In genomic region chr20:2652724-2653510, GRCh38 we compare ENCODE assay signal across 1 cellular context.
TF ChIP-seq lines count a peak whose summit lies in the region.

No MANE protein-coding gene starts in this region.

TF ChIP-seq in HepG2, 621 proteins besides CTCF, POLR2A, EP300 and RAD21 (continued from another document and continues in another):
- TF ChIP-seq PRDM10 (CRISPR knock-in tag; IDR thresholded peaks at IDR 0.05; ENCODE audit: low read depth): no peak; the same call in 1 of the 2 replicates
- no peak; the same call in none of the 2 replicates for TF ChIP-seq JUN (CRISPR knock-in tag; IDR thresholded peaks at IDR 0.05)
- TF ChIP-seq KDM5B (CRISPR knock-in tag; IDR thresholded peaks at IDR 0.05; ENCODE audit: borderline replicate concordance): peak; percentile 94
- peak; percentile 76; the same call in 1 of the 2 replicates for TF ChIP-seq ZSCAN22 (CRISPR knock-in tag; IDR thresholded peaks at IDR 0.05)
- peak; percentile 75 for TF ChIP-seq RBM39 (IDR thresholded peaks at IDR 0.05; ENCODE audit: low read depth, low read length, poor library complexity, severe bottlenecking)
- TF ChIP-seq SNAI1 (CRISPR knock-in tag; IDR thresholded peaks at IDR 0.05; ENCODE audit: borderline replicate concordance): peak; percentile 22; the same call in 1 of the 2 replicates
- peak; percentile 95 for TF ChIP-seq TAF1 (CRISPR knock-in tag; IDR thresholded peaks at IDR 0.05)
- TF ChIP-seq ZNF652 (CRISPR knock-in tag; IDR thresholded peaks at IDR 0.05; ENCODE audit: borderline replicate concordance, low read depth): no peak
- TF ChIP-seq ZNF512 (CRISPR knock-in tag; IDR thresholded peaks at IDR 0.05): peak; percentile 35; the same call in 1 of the 2 replicates
- peak; percentile 11; the same call in 1 of the 2 replicates for TF ChIP-seq KLF11 (CRISPR knock-in tag; IDR thresholded peaks at IDR 0.05)
- TF ChIP-seq FOXM1 (CRISPR knock-in tag; IDR thresholded peaks at IDR 0.05): 0 out of 2 replicates have a peak, but pooled peaks have one; percentile 63
- no peak for TF ChIP-seq SCMH1 (CRISPR knock-in tag; IDR thresholded peaks at IDR 0.05; ENCODE audit: borderline replicate concordance)
- TF ChIP-seq KAT2B (IDR thresholded peaks at IDR 0.05; ENCODE audit: borderline replicate concordance, low read depth, low read length): no peak
- TF ChIP-seq TGIF2 (CRISPR knock-in tag; IDR thresholded peaks at IDR 0.05): peak; percentile 64
- TF ChIP-seq SOX13 (IDR thresholded peaks at IDR 0.05): no peak
- no peak for TF ChIP-seq SOX13 (CRISPR knock-in tag; conservative IDR thresholded peaks at IDR 0.05 in 1 of 2, IDR thresholded peaks at IDR 0.05 in 1 of 2)
- TF ChIP-seq DBP (CRISPR knock-in tag; IDR thresholded peaks at IDR 0.05; ENCODE audit: not compliant biosample characterization): no peak
- TF ChIP-seq BATF2 (CRISPR knock-in tag; IDR thresholded peaks at IDR 0.05): peak; percentile 98
- TF ChIP-seq NFAT5 (CRISPR knock-in tag; IDR thresholded peaks at IDR 0.05): peak; percentile 85; the same call in 1 of the 2 replicates
- peak; percentile 55 for TF ChIP-seq ZNF564 (CRISPR knock-in tag; IDR thresholded peaks at IDR 0.05)
- TF ChIP-seq SIX1 (CRISPR knock-in tag; IDR thresholded peaks at IDR 0.05; ENCODE audit: borderline replicate concordance): 0 out of 2 replicates have a peak, but pooled peaks have one; percentile 24
- no peak for TF ChIP-seq IKZF1 (IDR thresholded peaks at IDR 0.05)
- peak; percentile 54 for TF ChIP-seq ZBTB20 (CRISPR knock-in tag; IDR thresholded peaks at IDR 0.05; ENCODE audit: borderline replicate concordance, low read depth)
- TF ChIP-seq ZNF572 (CRISPR knock-in tag; IDR thresholded peaks at IDR 0.05): no peak
- TF ChIP-seq FLYWCH1 (CRISPR knock-in tag; IDR thresholded peaks at IDR 0.05): peak; percentile 73; the same call in 1 of the 2 replicates
- TF ChIP-seq MAFK (conservative IDR thresholded peaks at IDR 0.05 in 1 of 2, IDR thresholded peaks at IDR 0.05 in 1 of 2; ENCODE audit: low read length in 2 of 2): no peak
- peak; percentile 9; the same call in 1 of the 2 replicates for TF ChIP-seq NFYB (CRISPR knock-in tag; IDR thresholded peaks at IDR 0.05)
- peak; percentile 92 for TF ChIP-seq HOXA9 (CRISPR knock-in tag; IDR thresholded peaks at IDR 0.05; ENCODE audit: borderline replicate concordance)
- peak; percentile 70; the same call in 1 of the 2 replicates for TF ChIP-seq ZNF430 (CRISPR knock-in tag; IDR thresholded peaks at IDR 0.05)
- TF ChIP-seq HOXA7 (CRISPR knock-in tag; IDR thresholded peaks at IDR 0.05): peak; percentile 75; the same call in 1 of the 2 replicates
- TF ChIP-seq SATB2 (CRISPR knock-in tag; IDR thresholded peaks at IDR 0.05): peak; percentile 56; the same call in 1 of the 2 replicates
- TF ChIP-seq GFI1 (CRISPR knock-in tag; IDR thresholded peaks at IDR 0.05; ENCODE audit: borderline replicate concordance): peak; percentile 62; the same call in 1 of the 2 replicates
- no peak for TF ChIP-seq ARID5B (CRISPR knock-in tag; IDR thresholded peaks at IDR 0.05)
- TF ChIP-seq TBX3 (IDR thresholded peaks at IDR 0.05; ENCODE audit: borderline replicate concordance): no peak
- TF ChIP-seq ZC3H13 (CRISPR knock-in tag; IDR thresholded peaks at IDR 0.05): peak; percentile 95
- no peak for TF ChIP-seq ZHX1 (CRISPR knock-in tag; IDR thresholded peaks at IDR 0.05; ENCODE audit: low read depth)
- TF ChIP-seq MXD4 (CRISPR knock-in tag; IDR thresholded peaks at IDR 0.05): peak; percentile 96
- TF ChIP-seq MEIS1 (CRISPR knock-in tag; IDR thresholded peaks at IDR 0.05; ENCODE audit: borderline replicate concordance): peak; percentile 68; the same call in 1 of the 2 replicates
- peak; percentile 90 for TF ChIP-seq MYPOP (CRISPR knock-in tag; IDR thresholded peaks at IDR 0.05)
